16 cellular contexts compared by ENCODE assay signal in genomic region chr12:6957151-6957701, GRCh38. TPM values are rescaled to one million over a fixed set of nuclear protein-coding genes. Genes with fewer than 3 reads are reported as not detected.
A peak's percentile ranks its signal among the peaks of the same experiment; 100 is the strongest.
DNase-seq lines count a peak whose midpoint lies in the region; ATAC-seq, FAIRE-seq and TF ChIP-seq lines count a peak whose summit lies in the region.
"Had no signal": no experiment of that assay in that cellular context is flagged by ENCODE, and none has a peak within 500 bp of the region (broad histone marks: within the 10 kb centered on the region; RNA-seq: fewer than 3 reads in every experiment).

No MANE protein-coding gene starts in this region.

- H3K36me3 ChIP-seq in heart right ventricle (peaks cover 0 to 75% (median 0%) of the 10 kb centered on the region in 9 donors), lower lobe of right lung (peaks cover 47% of the 10 kb centered on the region), upper lobe of left lung (peaks cover 0 to 24% (median 16%) of the 10 kb centered on the region in 4 donors)

- DNase-seq in Right ventricle myocardium superior (peak; percentile 39), heart right ventricle (no peak), T-helper 17 cell (no peak), lower lobe of right lung (peak; percentile 41), upper lobe of left lung (no peak), RCC 7860 (ENCODE audit: low spot score) (no peak), NCI-H345 (lab: John Stamatoyannopoulos, UW) (no peak)
- DNase-seq: caudate nucleus, hippocampal formation, NCI-H2227 treated with DMSO at 0.1 percent for 48 hours had no signal

- H3K27ac ChIP-seq in heart right ventricle (peak overlapping the region in 1 of 10 donors; percentile 98), lower lobe of right lung (peak overlapping the region; percentile 90), upper lobe of left lung (peak overlapping the region in 3 of 4 donors; percentile 88 to 91 (median 89))
- H3K27ac ChIP-seq: epithelial cell of prostate had no signal

- H3K27me3 ChIP-seq in heart right ventricle (no peaks in the 10 kb centered on the region), lower lobe of right lung (ENCODE audit: low read depth) (no peaks in the 10 kb centered on the region), upper lobe of left lung (no peaks in the 10 kb centered on the region)

- FAIRE-seq in RCC 7860 (lab: Jason Lieb, UNC), result no peak
- FAIRE-seq: G401.6 had no signal

- H3K4me3 ChIP-seq in heart right ventricle, result peak overlapping the region in 1 of 10 donors; percentile 4
- no peak overlapping the region for H3K4me3 ChIP-seq in lower lobe of right lung
- no peak overlapping the region for H3K4me3 ChIP-seq in upper lobe of left lung

- H3K9me3 ChIP-seq in heart right ventricle, result no peaks in the 10 kb centered on the region
- H3K9me3 ChIP-seq in T-helper 17 cell (ENCODE audit: control insufficient read depth, low read length, poor library complexity, severe bottlenecking), result no peaks in the 10 kb centered on the region
- no peaks in the 10 kb centered on the region for H3K9me3 ChIP-seq in lower lobe of right lung
- H3K9me3 ChIP-seq in upper lobe of left lung, result no peaks in the 10 kb centered on the region

- no peak for ATAC-seq in Right ventricle myocardium superior (ENCODE audit: poor library complexity)
- no peak for ATAC-seq in heart right ventricle
- no peak for ATAC-seq in T-helper 17 cell
- ATAC-seq in lower lobe of right lung, result no peak
- ATAC-seq in upper lobe of left lung (ENCODE audit: low FRiP score in 2 of 2), result no peak
- no peak for ATAC-seq in HG03039 (IDR thresholded peaks at IDR 0.05; ENCODE audit: unreplicated experiment)

- peak overlapping the region; percentile 96 for H3K4me3 Mint-ChIP-seq in T-helper 17 cell

- H3K4me1 ChIP-seq in heart right ventricle, result peaks cover 11 to 99% (median 58%) of the 10 kb centered on the region in 9 donors
- H3K4me1 ChIP-seq in lower lobe of right lung, result peaks cover 87% of the 10 kb centered on the region
- peaks cover 65 to 89% (median 79%) of the 10 kb centered on the region in 4 donors for H3K4me1 ChIP-seq in upper lobe of left lung

- no peak for TF ChIP-seq EP300 in upper lobe of left lung (IDR thresholded peaks at IDR 0.05)

- whole genome bisulfite sequencing in heart right ventricle, 2 donors, result 83 to 85% methylated on average over 20 of the region's 20 CpGs
- WGBS in upper lobe of left lung, 2 donors, result 81 to 94% methylated on average over 9 to 20 of the region's 20 CpGs

- no peaks in the 10 kb centered on the region for H3K27me3 Mint-ChIP-seq in T-helper 17 cell
- H3K27me3 Mint-ChIP-seq: progenitor cell of endocrine pancreas had no signal

- H3K4me1 Mint-ChIP-seq in T-helper 17 cell, result peaks cover 86% of the 10 kb centered on the region

- H3K27ac Mint-ChIP-seq in T-helper 17 cell, result peak overlapping the region; percentile 98

- intact Hi-C loops in Right ventricle myocardium superior (cut with DNase I), result no loop called here
- intact Hi-C loops in heart right ventricle (cut with DNase I), result loop anchor here in 1 of 10 donors (10.0 kb wide), 1 partner anchor 158 kb away; no protein-coding TSS in a partner anchor
- intact Hi-C loops in lower lobe of right lung (cut with DNase I), result no loop called here

- no peak for TF ChIP-seq POLR2A in upper lobe of left lung (IDR thresholded peaks at IDR 0.05)

- peaks cover 13% of the 10 kb centered on the region for H3K36me3 Mint-ChIP-seq in T-helper 17 cell (ENCODE audit: low read depth)

- TF ChIP-seq CTCF in heart right ventricle (IDR thresholded peaks at IDR 0.05) (no peak), lower lobe of right lung (IDR thresholded peaks at IDR 0.05) (no peak), upper lobe of left lung (IDR thresholded peaks at IDR 0.05) (no peak)

RNA-seq across cellular contexts. Expression of gene PTPN6, which starts 6.1 kb away (rescaled TPM):
- total RNA-seq in Right ventricle myocardium superior (7.2 TPM), heart right ventricle (10 to 100 TPM in 2 of 10 donors, 1 to 10 TPM in 8; 2.9 to 32.5 (median 5.3) TPM), T-helper 17 cell (100 to 1,000 TPM; 115 to 177 TPM), lower lobe of right lung (209 TPM), upper lobe of left lung (100 to 1,000 TPM in 4 of 6 donors, 10 to 100 TPM in 2; 56.3 to 215 (median 114) TPM)
- 10 to 100 TPM in 1 of 2 donors, 1 to 10 TPM in 1; 8.1 to 12.1 TPM for polyA plus RNA-seq in heart right ventricle

RNA-seq across cellular contexts. Expression of gene PHB2, which starts 13.2 kb away (rescaled TPM):
- total RNA-seq in Right ventricle myocardium superior (136 TPM), heart right ventricle (100 to 1,000 TPM; 139 to 203 (median 160) TPM), T-helper 17 cell (100 to 1,000 TPM; 145 to 150 TPM), lower lobe of right lung (138 TPM), upper lobe of left lung (100 to 1,000 TPM; 101 to 196 (median 140) TPM)
- 100 to 1,000 TPM; 102 to 178 TPM for polyA plus RNA-seq in heart right ventricle

RNA-seq across cellular contexts. Expression of gene C12orf57, which starts 13.4 kb away (rescaled TPM):
- total RNA-seq in Right ventricle myocardium superior (251 TPM), heart right ventricle (100 to 1,000 TPM; 134 to 213 (median 167) TPM), T-helper 17 cell (100 to 1,000 TPM; 192 to 226 TPM), lower lobe of right lung (181 TPM), upper lobe of left lung (100 to 1,000 TPM in 5 of 6 donors, 10 to 100 TPM in 1; 83.8 to 291 (median 179) TPM)
- polyA plus RNA-seq in heart right ventricle, result 100 to 1,000 TPM; 182 to 654 TPM

RNA-seq across cellular contexts. Expression of gene EMG1, which starts 13.5 kb away (rescaled TPM):
- total RNA-seq in Right ventricle myocardium superior (39.0 TPM), heart right ventricle (10 to 100 TPM; 33.5 to 42.1 (median 38.3) TPM), T-helper 17 cell (10 to 100 TPM; 36.2 to 36.9 TPM), lower lobe of right lung (39.6 TPM), upper lobe of left lung (10 to 100 TPM; 30.4 to 47.4 (median 38.3) TPM)
- polyA plus RNA-seq in heart right ventricle, result 10 to 100 TPM; 13.8 to 31.4 TPM

RNA-seq across cellular contexts. Expression of gene RNU7-1, which starts 13.6 kb away (rescaled TPM):
- not detected for total RNA-seq in Right ventricle myocardium superior
- not detected for total RNA-seq in heart right ventricle
- not detected for polyA plus RNA-seq in heart right ventricle
- not detected for total RNA-seq in T-helper 17 cell
- total RNA-seq in lower lobe of right lung, result not detected
- total RNA-seq in upper lobe of left lung, result not detected
- total RNA-seq: lung microvascular endothelial cell, M059J, progenitor cell of endocrine pancreas had no signal

Comparison
In these comparisons a context has a peak if more than half of its experiments do, and no peak if none do; other contexts are left out.
1. DNase-seq: peak in Right ventricle myocardium superior (single experiment) and lower lobe of right lung (single experiment); none in heart right ventricle (0 of 2), T-helper 17 cell (0 of 3), upper lobe of left lung (0 of 2), RCC 7860 (single experiment) and NCI-H345 (single experiment).